In genomic region chr10:67770537-67770936, GRCh38 we compare ENCODE assay signal across 13 cellular contexts.
DNase-seq lines count a peak whose midpoint lies in the region; ATAC-seq and TF ChIP-seq lines count a peak whose summit lies in the region.
"Had no signal": no experiment of that assay in that cellular context is flagged by ENCODE, and none has a peak within 500 bp of the region (broad histone marks: within the 10 kb centered on the region; RNA-seq: fewer than 3 reads in every experiment).

No MANE protein-coding gene starts in this region.

- ATAC-seq in GM18867 (IDR thresholded peaks at IDR 0.05; ENCODE audit: unreplicated experiment) (peak; percentile 71), GM21576 (IDR thresholded peaks at IDR 0.05; ENCODE audit: unreplicated experiment) (peak; percentile 65), HG03159 (IDR thresholded peaks at IDR 0.05; ENCODE audit: unreplicated experiment) (peak; percentile 58), T-helper 17 cell (peak; percentile 30), natural killer cell (no peak)
- ATAC-seq: left ventricle myocardium superior had no signal

- CTCF ChIA-PET in RWPE1 (lab: Yijun Ruan, JAX): interaction anchor here (0.8 to 4.0 kb wide), 3 partner anchors 9 to 73 kb away, joined by 5 to 14 read pairs (median 9); no protein-coding TSS in a partner anchor

- H3K36me3 Mint-ChIP-seq in T-helper 17 cell (ENCODE audit: low read depth) (no peaks in the 10 kb centered on the region), natural killer cell (no peaks in the 10 kb centered on the region)
- H3K36me3 Mint-ChIP-seq: activated CD4-positive, alpha-beta memory T cell treated with anti-CD3 and anti-CD28 coated beads for 36 hours had no signal

- H3K27ac ChIP-seq in RWPE1: no peak overlapping the region
- H3K27ac ChIP-seq: sigmoid colon had no signal

- no peaks in the 10 kb centered on the region for H3K9me3 Mint-ChIP-seq in natural killer cell
- H3K9me3 Mint-ChIP-seq: activated CD4-positive, alpha-beta memory T cell treated with anti-CD3 and anti-CD28 coated beads for 36 hours; stimulated activated naive CD8-positive, alpha-beta T cell treated with anti-CD3 and anti-CD28 coated beads, Interleukin-15, Interleukin-2, amounts not matched to agents 100 ng/mL and 50 ng/mL, for 24 hours had no signal

- TF ChIP-seq CTCF in natural killer cell (IDR thresholded peaks at IDR 0.05) (no peak), RWPE1 (conservative IDR thresholded peaks at IDR 0.05; ENCODE audit: low read depth) (no peak)

- no peak overlapping the region for H3K4me3 Mint-ChIP-seq in T-helper 17 cell
- no peak overlapping the region for H3K4me3 Mint-ChIP-seq in natural killer cell
- H3K4me3 Mint-ChIP-seq: activated CD4-positive, alpha-beta memory T cell treated with anti-CD3 and anti-CD28 coated beads for 36 hours; stimulated activated naive CD8-positive, alpha-beta T cell treated with anti-CD3 and anti-CD28 coated beads, Interleukin-15, Interleukin-2, amounts not matched to agents 100 ng/mL and 50 ng/mL, for 24 hours had no signal

- POLR2A ChIA-PET in RWPE1 (lab: Yijun Ruan, JAX; ENCODE audit: low non-redundant PET): no interaction called here

- DNase-seq in T-helper 17 cell: no peak
- no peak for DNase-seq in natural killer cell
- DNase-seq in hepatic stellate cell (ENCODE audit: low spot score): no peak
- DNase-seq in Ammon's horn (ENCODE audit: low spot score): no peak
- DNase-seq in RWPE1 (ENCODE audit: low spot score): no peak
- DNase-seq: activated CD4-positive, alpha-beta memory T cell treated with anti-CD3 and anti-CD28 coated beads for 36 hours; left ventricle myocardium superior; NCI-H1092; sigmoid colon had no signal

- H3K27me3 Mint-ChIP-seq in T-helper 17 cell: no peaks in the 10 kb centered on the region
- H3K27me3 Mint-ChIP-seq in natural killer cell (ENCODE audit: low read depth in 2 of 2): no peaks in the 10 kb centered on the region
- H3K27me3 Mint-ChIP-seq: activated CD4-positive, alpha-beta memory T cell treated with anti-CD3 and anti-CD28 coated beads for 36 hours; stimulated activated naive CD8-positive, alpha-beta T cell treated with anti-CD3 and anti-CD28 coated beads, Interleukin-15, Interleukin-2, amounts not matched to agents 100 ng/mL and 50 ng/mL, for 24 hours had no signal

- H3K27ac Mint-ChIP-seq in T-helper 17 cell: no peak overlapping the region
- H3K27ac Mint-ChIP-seq in natural killer cell: no peak overlapping the region
- H3K27ac Mint-ChIP-seq: activated CD4-positive, alpha-beta memory T cell treated with anti-CD3 and anti-CD28 coated beads for 36 hours; stimulated activated naive CD8-positive, alpha-beta T cell treated with anti-CD3 and anti-CD28 coated beads, Interleukin-15, Interleukin-2, amounts not matched to agents 100 ng/mL and 50 ng/mL, for 24 hours had no signal

- H3K9me3 ChIP-seq in T-helper 17 cell (ENCODE audit: control insufficient read depth, low read length, poor library complexity, severe bottlenecking): no peaks in the 10 kb centered on the region
- H3K9me3 ChIP-seq: sigmoid colon had no signal

- H3K4me1 Mint-ChIP-seq in T-helper 17 cell: peaks cover 12% of the 10 kb centered on the region
- peaks cover 0 to 3% of the 10 kb centered on the region in 2 donors for H3K4me1 Mint-ChIP-seq in natural killer cell

- intact Hi-C loops in natural killer cell (cut with micrococcal nuclease): no loop called here

Comparison
In these comparisons a context has a peak if more than half of its experiments do, and no peak if none do; other contexts are left out.
1. ATAC-seq: peak in GM18867 (single experiment), GM21576 (single experiment), HG03159 (single experiment) and T-helper 17 cell (single experiment); none in natural killer cell (0 of 3).